10 cellular contexts compared by ENCODE assay signal in genomic region chr16:82016268-82016667, GRCh38. TPM values are rescaled to one million over a fixed set of nuclear protein-coding genes. Genes with fewer than 3 reads are reported as not detected.
DNase-seq lines count a peak whose midpoint lies in the region; ATAC-seq and TF ChIP-seq lines count a peak whose summit lies in the region.
"Had no signal": no experiment of that assay in that cellular context is flagged by ENCODE, and none has a peak within 500 bp of the region (broad histone marks: within the 10 kb centered on the region; RNA-seq: fewer than 3 reads in every experiment).

No MANE protein-coding gene starts in this region.

- in situ Hi-C loops in brain microvascular endothelial cell (cut with HindIII; ENCODE audit: low pct_ligation_motif_present, low sequenced_read_pairs): no loop called here

- no peak overlapping the region for H2AK5ac ChIP-seq in mesenchymal stem cell (ENCODE audit: low read length, severe bottlenecking)

- H4K8ac ChIP-seq in mesenchymal stem cell (ENCODE audit: low read length): no peak overlapping the region

- H3K79me1 ChIP-seq in mesenchymal stem cell (replicated peaks; ENCODE audit: low read length, poor library complexity, severe bottlenecking): no peaks in the 10 kb centered on the region

- H3K4me3 ChIP-seq in KMS-11 (IDR thresholded peaks at IDR 0.05; ENCODE audit: insufficient read depth, low read depth, low read length) (no peak overlapping the region), brain microvascular endothelial cell (ENCODE audit: low read depth, low read length) (no peak overlapping the region), mesenchymal stem cell (ENCODE audit: insufficient read depth in 1 of 2, low read depth in 1 of 2, low read length in 2 of 2) (peak overlapping the region in 1 of 2 experiments; percentile 57)
- H3K4me3 ChIP-seq: gastrocnemius medialis had no signal

- no peak overlapping the region for H2BK15ac ChIP-seq in mesenchymal stem cell (ENCODE audit: low read depth, poor library complexity, severe bottlenecking)

- H4K91ac ChIP-seq in mesenchymal stem cell (ENCODE audit: low read length): no peak overlapping the region

- peak; percentile 55 for TF ChIP-seq CTCF in KMS-11 (conservative IDR thresholded peaks at IDR 0.05; ENCODE audit: low read depth, low read length)
- TF ChIP-seq CTCF in brain microvascular endothelial cell (IDR thresholded peaks at IDR 0.05; ENCODE audit: low read depth, low read length, missing control alignments): peak; percentile 62

- H3K14ac ChIP-seq in mesenchymal stem cell (ENCODE audit: low read length in 2 of 2): no peak overlapping the region

- H3K36me3 ChIP-seq in KMS-11 (ENCODE audit: insufficient read depth): no peaks in the 10 kb centered on the region
- H3K36me3 ChIP-seq in brain microvascular endothelial cell (replicated peaks): no peaks in the 10 kb centered on the region
- H3K36me3 ChIP-seq in mesenchymal stem cell (ENCODE audit: control insufficient read depth in 1 of 2, insufficient read depth in 2 of 2, low read depth in 1 of 2, low read length in 2 of 2): no peaks in the 10 kb centered on the region
- H3K36me3 ChIP-seq: gastrocnemius medialis had no signal

- H2BK5ac ChIP-seq in mesenchymal stem cell (ENCODE audit: low read depth, low read length, poor library complexity, severe bottlenecking): no peak overlapping the region

- H3K9me3 ChIP-seq in mesenchymal stem cell (ENCODE audit: control insufficient read depth, low read length): peaks cover 5% of the 10 kb centered on the region
- H3K9me3 ChIP-seq: gastrocnemius medialis had no signal

- no peak for ATAC-seq in HG03432 (IDR thresholded peaks at IDR 0.05; ENCODE audit: unreplicated experiment)
- ATAC-seq: gastrocnemius medialis had no signal

- H3K4me2 ChIP-seq in KMS-11 (no peak overlapping the region), mesenchymal stem cell (ENCODE audit: low read length, poor library complexity, severe bottlenecking) (no peak overlapping the region)

- 67% methylated on average over 3 of the region's 7 CpGs for WGBS in mesenchymal stem cell

- no peak overlapping the region for H3K4ac ChIP-seq in mesenchymal stem cell (ENCODE audit: low read depth in 1 of 2, low read length in 2 of 2)

- H4K20me1 ChIP-seq in KMS-11 (ENCODE audit: insufficient read depth): no peaks in the 10 kb centered on the region

- no peak overlapping the region for H3K18ac ChIP-seq in mesenchymal stem cell (ENCODE audit: low read depth in 1 of 2, low read length in 2 of 2)

- no peak overlapping the region for H3K9ac ChIP-seq in KMS-11
- H3K9ac ChIP-seq in mesenchymal stem cell (ENCODE audit: low read length): peak overlapping the region; percentile 7

- H2BK12ac ChIP-seq in mesenchymal stem cell (ENCODE audit: low read length in 2 of 2): no peak overlapping the region

- no peak overlapping the region for H3K23ac ChIP-seq in mesenchymal stem cell (ENCODE audit: low read length in 2 of 2)

- no peaks in the 10 kb centered on the region for H3K4me1 ChIP-seq in KMS-11 (ENCODE audit: low read depth, poor library complexity, severe bottlenecking)
- no peaks in the 10 kb centered on the region for H3K4me1 ChIP-seq in mesenchymal stem cell (ENCODE audit: control insufficient read depth, insufficient read depth, low read depth, low read length)
- H3K4me1 ChIP-seq: gastrocnemius medialis had no signal

- H2BK120ac ChIP-seq in mesenchymal stem cell (ENCODE audit: low read depth, low read length): no peak overlapping the region

- H3K79me2 ChIP-seq in KMS-11 (ENCODE audit: insufficient read depth, low read depth): no peaks in the 10 kb centered on the region

- H3K27me3 ChIP-seq in KMS-11 (ENCODE audit: insufficient read depth, low read depth) (no peaks in the 10 kb centered on the region), brain microvascular endothelial cell (replicated peaks) (peaks cover 3% of the 10 kb centered on the region), mesenchymal stem cell (ENCODE audit: control insufficient read depth in 1 of 2, insufficient read depth in 1 of 2, low read length in 2 of 2) (peaks cover 15 to 17% of the 10 kb centered on the region in 2 experiments)

- H2AFZ ChIP-seq in KMS-11 (ENCODE audit: low read depth): no peak overlapping the region
- H2AFZ ChIP-seq in mesenchymal stem cell (ENCODE audit: low read depth, low read length): no peak overlapping the region

- H3K27ac ChIP-seq in KMS-11 (no peak overlapping the region), brain microvascular endothelial cell (no peak overlapping the region), mesenchymal stem cell (ENCODE audit: low read length, poor library complexity, severe bottlenecking) (no peak overlapping the region)
- H3K27ac ChIP-seq: gastrocnemius medialis had no signal

- DNase-seq in COR-L47 (lab: John Stamatoyannopoulos, UW) (peak; percentile 8), brain microvascular endothelial cell (peak; percentile 66), mesenchymal stem cell (peak; percentile 24), NCI-H526 (lab: John Stamatoyannopoulos, UW) (no peak), superior temporal gyrus (ENCODE audit: extremely low spot score) (no peak)
- DNase-seq in activated CD4-positive, CD25-positive, alpha-beta regulatory T cell (lab: John Stamatoyannopoulos, UW): no peak
- DNase-seq: gastrocnemius medialis had no signal

RNA-seq across cellular contexts. Expression of gene SDR42E1, which starts 5.0 kb away (rescaled TPM):
- not detected for polyA plus RNA-seq in mesenchymal stem cell (2013, experiment 1 of 2)
- not detected for polyA plus RNA-seq in mesenchymal stem cell (2013, experiment 2 of 2)

RNA-seq across cellular contexts. Expression of gene HSD17B2, which starts 18.8 kb away (rescaled TPM):
- polyA plus RNA-seq in mesenchymal stem cell (2013, experiment 1 of 2): 20.7 TPM
- 21.8 TPM for polyA plus RNA-seq in mesenchymal stem cell (2013, experiment 2 of 2)
- polyA plus RNA-seq: IgD-negative memory B cell had no signal

Comparison
In these comparisons a context has a peak if more than half of its experiments do, and no peak if none do; other contexts are left out.
1. DNase-seq: peak in COR-L47 (single experiment), brain microvascular endothelial cell (single experiment) and mesenchymal stem cell (single experiment); none in NCI-H526 (0 of 2), activated CD4-positive, CD25-positive, alpha-beta regulatory T cell (0 of 4) and superior temporal gyrus (single experiment).